12 cellular contexts compared by ENCODE assay signal in genomic region chr11:35523351-35523768, GRCh38. TPM values are rescaled to one million over a fixed set of nuclear protein-coding genes. Genes with fewer than 3 reads are reported as not detected.
DNase-seq lines count a peak whose midpoint lies in the region; TF ChIP-seq lines count a peak whose summit lies in the region.
"Had no signal": no experiment of that assay in that cellular context is flagged by ENCODE, and none has a peak within 500 bp of the region (broad histone marks: within the 10 kb centered on the region; RNA-seq: fewer than 3 reads in every experiment).

No MANE protein-coding gene starts in this region.

- no peaks in the 10 kb centered on the region for H4K20me1 ChIP-seq in GM23248 (ENCODE audit: insufficient read depth)

- peak; percentile 60 for DNase-seq in GM23248
- no peak for DNase-seq in brain microvascular endothelial cell
- DNase-seq in uterus: no peak
- no peak for DNase-seq in activated CD8-positive, alpha-beta memory T cell treated with anti-CD3 and anti-CD28 coated beads for 24 hours
- DNase-seq in T-helper 1 cell: no peak
- no peak for DNase-seq in BE2C
- DNase-seq: activated CD8-positive, alpha-beta T cell treated with anti-CD3 and anti-CD28 coated beads, Interleukin-2, amount 10 ng/mL, durations not matched to agents 7 days and 5 days; Caco-2; NCI-H1105; NCI-H446 treated with DMSO at 0.1 percent for 48 hours; T-helper 9 cell had no signal

- H3K4me3 ChIP-seq in GM23248: peak overlapping the region; percentile 82
- peak overlapping the region; percentile 15 for H3K4me3 ChIP-seq in brain microvascular endothelial cell (ENCODE audit: low read depth, low read length)
- peak overlapping the region; percentile 37 for H3K4me3 ChIP-seq in mesodermal cell (ENCODE audit: extremely low read depth, insufficient read depth, low read length, poor library complexity, severe bottlenecking)
- H3K4me3 ChIP-seq in uterus: peak overlapping the region; percentile 9 to 45
- no peak overlapping the region for H3K4me3 ChIP-seq in BE2C (ENCODE audit: low read depth, low read length)

- H3K27me3 ChIP-seq in GM23248 (replicated peaks; ENCODE audit: insufficient read depth) (no peaks in the 10 kb centered on the region), brain microvascular endothelial cell (replicated peaks) (no peaks in the 10 kb centered on the region), uterus (no peaks in the 10 kb centered on the region), BE2C (no peaks in the 10 kb centered on the region)

- TF ChIP-seq CTCF in brain microvascular endothelial cell (IDR thresholded peaks at IDR 0.05; ENCODE audit: low read depth, low read length, missing control alignments) (no peak), uterus (IDR thresholded peaks at IDR 0.05) (no peak), BE2C (IDR thresholded peaks at IDR 0.05; ENCODE audit: low read depth, low read length) (no peak)

- peak overlapping the region; percentile 90 for H3K4me2 ChIP-seq in GM23248 (ENCODE audit: unreplicated experiment)

- H2AFZ ChIP-seq in GM23248: peak overlapping the region; percentile 22

- peak overlapping the region; percentile 64 for H3K27ac ChIP-seq in GM23248
- H3K27ac ChIP-seq in brain microvascular endothelial cell: no peak overlapping the region
- H3K27ac ChIP-seq in mesodermal cell (ENCODE audit: low read depth, low read length, severe bottlenecking): no peak overlapping the region
- H3K27ac ChIP-seq in uterus: peak overlapping the region; percentile 79 to 86

- in situ Hi-C loops in GM23248 (cut with MboI) (loop anchor here (25.0 kb wide), 1 partner anchor 964 kb away; no protein-coding TSS in a partner anchor), brain microvascular endothelial cell (cut with HindIII; ENCODE audit: low pct_ligation_motif_present, low sequenced_read_pairs) (no loop called here)

- H3F3A ChIP-seq in GM23248 (ENCODE audit: insufficient read depth): peaks cover 35% of the 10 kb centered on the region

- WGBS in GM23248 (ENCODE audit: low coverage in 1 of 2, low lambda C conversion rate in 2 of 2, missing lambda C conversion rate in 2 of 2), 2 experiments: 4% methylated on average over 7 of the region's 7 CpGs
- WGBS in mesodermal cell (ENCODE audit: insufficient coverage in 2 of 2), 2 experiments: 78 to 83% methylated on average over 4 to 7 of the region's 7 CpGs

- H3K9ac ChIP-seq in GM23248: peak overlapping the region; percentile 85

- H3K4me1 ChIP-seq in GM23248 (ENCODE audit: insufficient read depth) (peaks cover 54% of the 10 kb centered on the region), mesodermal cell (ENCODE audit: control insufficient read depth, insufficient read depth, low read length, poor library complexity, severe bottlenecking) (peaks cover 26% of the 10 kb centered on the region), uterus (no peaks in the 10 kb centered on the region), BE2C (no peaks in the 10 kb centered on the region)

- intact Hi-C loops in uterus (cut with DNase I; ENCODE audit: low total_unique reads): no loop called here

- no peaks in the 10 kb centered on the region for H3K9me2 ChIP-seq in GM23248 (ENCODE audit: insufficient read depth)

- H3K79me2 ChIP-seq in GM23248 (ENCODE audit: insufficient read depth): peaks cover 55% of the 10 kb centered on the region

- no peak for TF ChIP-seq POLR2A in uterus (IDR thresholded peaks at IDR 0.05)

- H3K36me3 ChIP-seq in GM23248 (ENCODE audit: low read depth) (no peaks in the 10 kb centered on the region), brain microvascular endothelial cell (replicated peaks) (no peaks in the 10 kb centered on the region), mesodermal cell (ENCODE audit: control insufficient read depth, insufficient read depth, low read length) (no peaks in the 10 kb centered on the region), uterus (no peaks in the 10 kb centered on the region), BE2C (no peaks in the 10 kb centered on the region)

- H3K9me3 ChIP-seq in GM23248 (ENCODE audit: low read depth): no peaks in the 10 kb centered on the region
- no peaks in the 10 kb centered on the region for H3K9me3 ChIP-seq in mesodermal cell (ENCODE audit: control insufficient read depth, low read length)
- H3K9me3 ChIP-seq in uterus: no peaks in the 10 kb centered on the region
- H3K9me3 ChIP-seq in BE2C: no peaks in the 10 kb centered on the region
- H3K9me3 ChIP-seq: Caco-2 had no signal

RNA-seq across cellular contexts. Expression of gene PAMR1, which starts 2.1 kb away (rescaled TPM):
- 141 and 151 TPM in 2 replicates for total RNA-seq in GM23248 (2014; rRNA removed; shearing (Covaris generic))
- 119 and 120 TPM in 2 replicates for polyA plus RNA-seq in GM23248 (2016; fragmentation: Nextera tagmentation; extraction: Ambion mirVana)
- 25.2 TPM for polyA plus RNA-seq in mesodermal cell (2013, experiment 1 of 2)
- 32.5 TPM for polyA plus RNA-seq in mesodermal cell (2013, experiment 2 of 2)
- 100 to 1,000 TPM in 1 of 4 donors, 10 to 100 TPM in 3; 26.8 to 172 (median 53.6) TPM for total RNA-seq in uterus
- not detected for polyA plus RNA-seq in BE2C (2012; ENCODE audit: insufficient read depth, insufficient read length, low read depth)
- total RNA-seq: activated CD8-positive, alpha-beta T cell treated with anti-CD3 and anti-CD28 coated beads, Interleukin-2, amount 10 ng/mL, durations not matched to agents 7 days and 5 days had no signal

Comparison
In these comparisons a context has a peak if more than half of its experiments do, and no peak if none do; other contexts are left out.
1. H3K27ac ChIP-seq: peak in GM23248 (single experiment) and uterus (2 of 2); none in brain microvascular endothelial cell (single experiment) and mesodermal cell (single experiment).